Comparison of ENCODE assay signal across 13 cellular contexts in genomic region chr12:31599053-31599452, GRCh38. TPM values are rescaled to one million over a fixed set of nuclear protein-coding genes. Genes with fewer than 3 reads are reported as not detected.
DNase-seq lines count a peak whose midpoint lies in the region; ATAC-seq and TF ChIP-seq lines count a peak whose summit lies in the region.
"Had no signal": no experiment of that assay in that cellular context is flagged by ENCODE, and none has a peak within 500 bp of the region (broad histone marks: within the 10 kb centered on the region; RNA-seq: fewer than 3 reads in every experiment).

No MANE protein-coding gene starts in this region.

- intact Hi-C loops in lower leg skin (cut with DNase I; ENCODE audit: low total_unique reads) = no loop called here

- no peak for TF ChIP-seq CTCF in lower leg skin (IDR thresholded peaks at IDR 0.05)

- H3K4me3 Mint-ChIP-seq in naive B cell = peak overlapping the region; percentile 35 to 89 (median 80)
- H3K4me3 Mint-ChIP-seq: T-helper 2 cell treated with Interferon-gamma antibody and Interleukin-4, amounts not matched to agents 5 μg/mL and 100 μg/mL, for 36 hours had no signal

- H3K4me1 Mint-ChIP-seq in naive B cell = peaks cover 32 to 65% (median 36%) of the 10 kb centered on the region in 3 donors

- no peaks in the 10 kb centered on the region for H3K36me3 Mint-ChIP-seq in naive B cell

- TF ChIP-seq POLR2A in lower leg skin (IDR thresholded peaks at IDR 0.05) = no peak

- H3K27ac Mint-ChIP-seq in naive B cell = peak overlapping the region; percentile 62 to 96 (median 90)
- H3K27ac Mint-ChIP-seq: T-helper 2 cell treated with Interferon-gamma antibody and Interleukin-4, amounts not matched to agents 5 μg/mL and 100 μg/mL, for 36 hours had no signal

- H3K4me3 ChIP-seq in lower leg skin (ENCODE audit: low read depth, poor library complexity, severe bottlenecking) = no peak overlapping the region
- H3K4me3 ChIP-seq: ascending aorta had no signal

- 95 to 97% methylated on average over 4 of the region's 4 CpGs for WGBS in lower leg skin, 2 donors

- ATAC-seq in GM19043 (IDR thresholded peaks at IDR 0.05; ENCODE audit: low read depth, unreplicated experiment) (peak; percentile 56), HG02571 (IDR thresholded peaks at IDR 0.05; ENCODE audit: unreplicated experiment) (peak; percentile 36), HG03432 (IDR thresholded peaks at IDR 0.05; ENCODE audit: unreplicated experiment) (peak; percentile 50), naive B cell (ENCODE audit: low read depth in 2 of 2) (peak; percentile 82 to 83)

- H3K9me3 Mint-ChIP-seq in naive B cell = peaks cover 0 to under 1% (median 0%) of the 10 kb centered on the region in 7 donors
- H3K9me3 Mint-ChIP-seq: T-helper 2 cell treated with Interferon-gamma antibody and Interleukin-4, amounts not matched to agents 5 μg/mL and 100 μg/mL, for 36 hours had no signal

- DNase-seq in naive B cell = peak; percentile 83
- DNase-seq in lower leg skin (ENCODE audit: low spot score in 2 of 2) = no peak
- DNase-seq in NCI-H345 treated with DMSO at 0.1 percent for 48 hours (lab: John Stamatoyannopoulos, UW; ENCODE audit: unreplicated experiment) = no peak
- no peak for DNase-seq in AG20443 (ENCODE audit: low spot score)
- no peak for DNase-seq in cerebellum (ENCODE audit: low spot score)
- DNase-seq: activated CD8-positive, alpha-beta memory T cell treated with anti-CD3 and anti-CD28 coated beads, Interleukin-2, amount 50 U/mL, for 48 hours; DMS153; NCI-H1694 had no signal

- H3K27me3 Mint-ChIP-seq in naive B cell = no peaks in the 10 kb centered on the region

RNA-seq across cellular contexts. Expression of gene DENND5B, which starts 8.1 kb away (rescaled TPM):
- polyA plus RNA-seq in naive B cell (ENCODE audit: low read depth in 6 of 6) = 10 to 100 TPM; 13.4 to 41.8 (median 30.5) TPM
- total RNA-seq in lower leg skin = 1 to 10 TPM; 4.6 to 6.4 (median 5.4) TPM
- 65.3 TPM for total RNA-seq in cerebellum
